Comparison of ENCODE assay signal across 26 cellular contexts in the genomic region with DNA sequence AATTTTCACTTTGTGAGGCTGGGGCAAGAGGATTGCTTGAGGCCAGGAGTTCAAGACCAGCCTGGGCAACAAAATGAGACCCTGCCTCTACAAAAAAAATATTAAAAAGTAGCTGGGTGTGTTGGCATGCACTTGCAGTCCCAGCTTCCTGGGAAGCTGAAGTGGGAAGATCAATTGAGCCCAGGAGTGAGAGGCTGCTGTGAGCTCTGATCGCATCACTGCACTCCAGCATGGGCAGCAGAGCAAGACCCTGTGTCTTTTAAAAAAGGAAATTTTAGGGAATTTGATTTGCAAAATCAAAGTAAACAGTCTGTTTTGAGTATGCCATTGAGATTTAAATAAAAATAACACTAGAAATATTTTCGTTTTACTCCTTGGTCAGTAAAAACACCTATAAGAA. TPM values are rescaled to one million over a fixed set of nuclear protein-coding genes. Genes with fewer than 3 reads are reported as not detected.
"Had no signal": no experiment of that assay in that cellular context is flagged by ENCODE, and none has a peak within 500 bp of the region (broad histone marks: within the 10 kb centered on the region; RNA-seq: fewer than 3 reads in every experiment).

No MANE protein-coding gene starts in this region.

- H3K27ac ChIP-seq: SJSA1 had no signal

- H3K9me3 ChIP-seq: MG63, SJSA1, SK-N-SH had no signal

- FAIRE-seq: RCC 7860 had no signal

- H3K4me1 ChIP-seq: SJSA1 had no signal

- DNase-seq: IMR-90, Karpas-422, KG1, MG63, NCI-H1092, NCI-H1105 treated with DMSO at 0.1 percent for 48 hours, NCI-H1417 treated with DMSO at 0.1 percent for 48 hours, NCI-H146, NCI-H1694 treated with DMSO at 0.1 percent for 48 hours, NCI-H1930, NCI-H2081, NCI-H2107, NCI-H226, NCI-H446, NCI-H510A, NCI-H524 treated with DMSO at 0.1 percent for 48 hours, NCI-H69, NCI-H774, Right ventricle myocardium superior, RPMI8226, SIG-M5, SW 1271 had no signal

- H3K27me3 ChIP-seq: MG63, SJSA1 had no signal

- H3K4me3 ChIP-seq: MG63, SJSA1 had no signal

- H3K4me2 ChIP-seq: SK-N-SH had no signal

- H3K9ac ChIP-seq: SK-N-SH had no signal

RNA-seq across cellular contexts. Expression of gene SAG, which starts 28.7 kb away (rescaled TPM):
- total RNA-seq: HT-29, IMR-90, Right ventricle myocardium superior, SJSA1 had no signal
- polyA plus RNA-seq: IMR-90, SK-N-SH had no signal
